1 cellular context compared by ENCODE assay signal in genomic region chr10:131322575-131322974, GRCh38. TPM values are rescaled to one million over a fixed set of nuclear protein-coding genes. Genes with fewer than 3 reads are reported as not detected.
"Had no signal": no experiment of that assay in that cellular context is flagged by ENCODE, and none has a peak within 500 bp of the region (broad histone marks: within the 10 kb centered on the region; RNA-seq: fewer than 3 reads in every experiment).

No MANE protein-coding gene starts in this region.

RNA-seq across cellular contexts. Expression of gene TCERG1L, which starts 11.1 kb away (rescaled TPM):
- total RNA-seq: GM12878 had no signal
